Comparison of ENCODE assay signal across 8 cellular contexts in genomic region chr6:107116328-107116892, GRCh38. TPM values are rescaled to one million over a fixed set of nuclear protein-coding genes. Genes with fewer than 3 reads are reported as not detected.
DNase-seq lines count a peak whose midpoint lies in the region; ATAC-seq and TF ChIP-seq lines count a peak whose summit lies in the region.

No MANE protein-coding gene starts in this region.

- peak in 1 of 2 experiments; percentile 28 for TF ChIP-seq CTCF in Caco-2 (IDR thresholded peaks at IDR 0.05; ENCODE audit: insufficient read depth in 1 of 2, low read depth in 1 of 2, low read length in 1 of 2, severe bottlenecking in 1 of 2, unreplicated experiment in 1 of 2)
- TF ChIP-seq CTCF in ascending aorta (IDR thresholded peaks at IDR 0.05) = no peak
- TF ChIP-seq CTCF in spleen (IDR thresholded peaks at IDR 0.05 in 8 of 11, conservative IDR thresholded peaks at IDR 0.05 in 3 of 11) = peak in 2 of 11 experiments; percentile 8 to 30

- POLR2A ChIA-PET in Caco-2 (lab: Charles Lee) = interaction anchor here (1.0 to 1.3 kb wide), 4 partner anchors 34 to 343 kb away, joined by 3 to 5 read pairs (median 4); partner anchors contain the start of gene PDSS2

- H3K9ac ChIP-seq in iPS-20b (ENCODE audit: low read depth, low read length) = peak overlapping the region; percentile 85

- H3K27ac ChIP-seq in ascending aorta (no peak overlapping the region), iPS-20b (ENCODE audit: low read length) (peak overlapping the region; percentile 82), spleen (peak overlapping the region in 5 of 8 donors; percentile 8 to 77 (median 48))

- H3K4me3 Mint-ChIP-seq in Caco-2 (ENCODE audit: unreplicated experiment) = peak overlapping the region; percentile 82

- H3K4me1 Mint-ChIP-seq in Caco-2 (ENCODE audit: low read depth, unreplicated experiment) = peaks cover 6% of the 10 kb centered on the region

- H3K4me1 ChIP-seq in Caco-2 = peaks cover 7% of the 10 kb centered on the region; the same call in 1 of the 2 replicates
- H3K4me1 ChIP-seq in ascending aorta = peaks cover 9 to 11% of the 10 kb centered on the region in 2 donors
- peaks cover 22% of the 10 kb centered on the region; the same call in 1 of the 2 replicates for H3K4me1 ChIP-seq in iPS-20b (ENCODE audit: insufficient read depth, low read length)
- peaks cover 6 to 28% (median 25%) of the 10 kb centered on the region in 6 donors for H3K4me1 ChIP-seq in spleen

- H3K9me3 Mint-ChIP-seq in Caco-2 (ENCODE audit: unreplicated experiment) = no peaks in the 10 kb centered on the region

- peak; percentile 37 for ATAC-seq in HG03354 (IDR thresholded peaks at IDR 0.05; ENCODE audit: poor library complexity, severe bottlenecking, unreplicated experiment)
- ATAC-seq in GM18870 (IDR thresholded peaks at IDR 0.05; ENCODE audit: unreplicated experiment) = no peak

- H3K4me3 ChIP-seq in Caco-2 (ENCODE audit: low read depth, low read length) = peak overlapping the region; percentile 84
- peak overlapping the region; percentile 90 to 97 for H3K4me3 ChIP-seq in ascending aorta
- H3K4me3 ChIP-seq in iPS-20b (ENCODE audit: low read length) = peak overlapping the region; percentile 62
- peak overlapping the region; percentile 59 to 93 (median 78) for H3K4me3 ChIP-seq in spleen

- no peaks in the 10 kb centered on the region for H3K27me3 ChIP-seq in Caco-2 (replicated peaks; ENCODE audit: control insufficient read depth, insufficient read depth, low read length)
- no peaks in the 10 kb centered on the region for H3K27me3 ChIP-seq in ascending aorta
- no peaks in the 10 kb centered on the region for H3K27me3 ChIP-seq in iPS-20b (ENCODE audit: insufficient read depth, low read length)
- peaks cover 0 to 36% (median 2%) of the 10 kb centered on the region in 7 donors for H3K27me3 ChIP-seq in spleen (replicated peaks in 1 of 7)

- DNase-seq in Caco-2 = peak; percentile 42 to 43
- DNase-seq in NOMO-1 treated with dmso at 0.1 percent for 144 hours (lab: John Stamatoyannopoulos, UW; ENCODE audit: unreplicated experiment) = peak; percentile 66
- DNase-seq in ascending aorta (ENCODE audit: low spot score in 2 of 2) = peak in 1 of 2 donors; percentile 61
- no peak for DNase-seq in spleen
- no peak for DNase-seq in activated effector memory CD4-positive, alpha-beta T cell treated with anti-CD3 and anti-CD28 coated beads, Interleukin-2, amount 50 U/mL, for 16 hours

- intact Hi-C loops in Caco-2 (cut with micrococcal nuclease; ENCODE audit: unreplicated experiment) (no loop called here), ascending aorta (cut with DNase I) (loop anchor here (10.0 kb wide), 1 partner anchor 378 kb away; the partner anchor contains the start of gene SOBP), spleen (cut with DNase I; ENCODE audit: low total_unique reads) (loop anchor here (5.0 kb wide), 1 partner anchor 89 kb away; the partner anchor contains the start of gene MTRES1)

- H3K27ac Mint-ChIP-seq in Caco-2 (ENCODE audit: unreplicated experiment) = peak overlapping the region; percentile 67

- CTCF ChIA-PET in Caco-2 (lab: Charles Lee) = interaction anchor here (1.2 kb wide), 1 partner anchor 22 kb away, joined by 3 read pairs; no protein-coding TSS in a partner anchor

- H3K36me3 Mint-ChIP-seq in Caco-2 (ENCODE audit: insufficient read depth, unreplicated experiment) = no peaks in the 10 kb centered on the region

- TSS peak; percentile 38 for BruUV-seq in Caco-2 (replicated peaks; lab: Mats Ljungman, UMichigan)

- no peaks in the 10 kb centered on the region for H3K9me3 ChIP-seq in Caco-2
- no peaks in the 10 kb centered on the region for H3K9me3 ChIP-seq in ascending aorta
- no peaks in the 10 kb centered on the region for H3K9me3 ChIP-seq in iPS-20b (ENCODE audit: insufficient read depth, low read depth, low read length)
- no peaks in the 10 kb centered on the region for H3K9me3 ChIP-seq in spleen

- no peaks in the 10 kb centered on the region for H3K27me3 Mint-ChIP-seq in Caco-2 (ENCODE audit: insufficient read depth, unreplicated experiment)

- WGBS in spleen, 5 donors = 0 to 4% (median 2%) methylated on average over 15 of the region's 15 CpGs

- no peaks in the 10 kb centered on the region; the same call in 1 of the 2 replicates for H3K36me3 ChIP-seq in Caco-2 (ENCODE audit: control insufficient read depth, insufficient read depth, low read length)
- no peaks in the 10 kb centered on the region for H3K36me3 ChIP-seq in ascending aorta
- peaks cover 6% of the 10 kb centered on the region; the same call in 1 of the 2 replicates for H3K36me3 ChIP-seq in iPS-20b (ENCODE audit: insufficient read depth, low read depth, low read length)
- no peaks in the 10 kb centered on the region for H3K36me3 ChIP-seq in spleen

- TF ChIP-seq POLR2A in spleen (IDR thresholded peaks at IDR 0.05) = no peak

RNA-seq across cellular contexts. Expression of gene BEND3, which starts 1.1 kb away (rescaled TPM):
- total RNA-seq in Caco-2 (2022) = 8.3 and 9.0 TPM in 2 replicates
- 4.2 TPM for total RNA-seq in ascending aorta
- 1 to 10 TPM; 1.5 to 2.6 (median 2.2) TPM for total RNA-seq in spleen
- under 1 TPM; 0.37 to 0.83 (median 0.64) TPM for polyA plus RNA-seq in spleen

Comparison
In these comparisons a context has a peak if more than half of its experiments do, and no peak if none do; other contexts are left out.
1. DNase-seq: peak in Caco-2 (2 of 2) and NOMO-1 treated with dmso at 0.1 percent for 144 hours (single experiment); none in spleen (single experiment) and activated effector memory CD4-positive, alpha-beta T cell treated with anti-CD3 and anti-CD28 coated beads, Interleukin-2, amount 50 U/mL, for 16 hours (single experiment).
2. H3K27ac ChIP-seq: peak in iPS-20b (single experiment) and spleen (5 of 8); none in ascending aorta (0 of 2).
3. Peak in every context shown above with its lines, with median percentiles within 50 percentile points of each other: H3K4me3 ChIP-seq.